Comparison of ENCODE assay signal across 14 cellular contexts in genomic region chr2:237326250-237327171, GRCh38.
DNase-seq lines count a peak whose midpoint lies in the region; ATAC-seq and TF ChIP-seq lines count a peak whose summit lies in the region.
"Had no signal": no experiment of that assay in that cellular context is flagged by ENCODE, and none has a peak within 500 bp of the region (broad histone marks: within the 10 kb centered on the region; RNA-seq: fewer than 3 reads in every experiment).

No MANE protein-coding gene starts in this region.

- no peak for TF ChIP-seq POLR2A in upper lobe of left lung (IDR thresholded peaks at IDR 0.05)

- no peaks in the 10 kb centered on the region for H3K9me3 ChIP-seq in muscle layer of duodenum (ENCODE audit: control insufficient read depth in 1 of 2, low read length in 2 of 2)
- no peaks in the 10 kb centered on the region for H3K9me3 ChIP-seq in upper lobe of left lung

- no peak for ATAC-seq in upper lobe of left lung (ENCODE audit: low FRiP score in 2 of 2)
- ATAC-seq in GM19397 (IDR thresholded peaks at IDR 0.05; ENCODE audit: unreplicated experiment) = no peak
- ATAC-seq in HG03469 (IDR thresholded peaks at IDR 0.05; ENCODE audit: unreplicated experiment) = no peak
- ATAC-seq: stimulated activated effector memory CD8-positive, alpha-beta T cell treated with anti-CD3 and anti-CD28 coated beads, Interleukin-12 subunit alpha, Interleukin-12 subunit beta, amount 100 ng/mL, for 72 hours had no signal

- H3K4me3 ChIP-seq in fibroblast of villous mesenchyme (ENCODE audit: low read depth, low read length) = no peak overlapping the region
- peak overlapping the region in 1 of 2 donors; percentile 6 for H3K4me3 ChIP-seq in muscle layer of duodenum (ENCODE audit: low read depth in 1 of 2, low read length in 2 of 2)
- no peak overlapping the region for H3K4me3 ChIP-seq in upper lobe of left lung
- H3K4me3 ChIP-seq: lung had no signal

- WGBS in upper lobe of left lung, 2 donors = 58 to 62% methylated on average over 12 of the region's 12 CpGs

- H3K36me3 ChIP-seq in muscle layer of duodenum (ENCODE audit: control insufficient read depth in 1 of 2, insufficient read depth in 2 of 2, low read length in 2 of 2) (peaks cover 0 to 4% of the 10 kb centered on the region in 2 donors), upper lobe of left lung (no peaks in the 10 kb centered on the region)

- DNase-seq in astrocyte of the hippocampus (ENCODE audit: low read depth, low spot score) = peak; percentile 78
- peak; percentile 96 for DNase-seq in fibroblast of villous mesenchyme (ENCODE audit: low read depth)
- no peak for DNase-seq in upper lobe of left lung
- DNase-seq in NOMO-1 treated with dmso at 0.1 percent for 144 hours (lab: John Stamatoyannopoulos, UW; ENCODE audit: unreplicated experiment) = no peak
- DNase-seq in GM19238 (ENCODE audit: insufficient read length, low spot score) = no peak
- DNase-seq: CD4-positive, alpha-beta T cell; dermis blood vessel endothelial cell; Kasumi-1; NCI-H1694 had no signal

- peaks cover 0 to 45% of the 10 kb centered on the region in 2 donors for H3K4me1 ChIP-seq in muscle layer of duodenum (ENCODE audit: control insufficient read depth in 1 of 2, insufficient read depth in 2 of 2, low read length in 2 of 2)
- H3K4me1 ChIP-seq in upper lobe of left lung = peaks cover 0 to 6% (median 3%) of the 10 kb centered on the region in 4 donors

- no peak for TF ChIP-seq CTCF in fibroblast of villous mesenchyme (IDR thresholded peaks at IDR 0.05; ENCODE audit: insufficient read depth, low read depth, low read length)
- TF ChIP-seq CTCF in upper lobe of left lung (IDR thresholded peaks at IDR 0.05) = no peak

- H3K27me3 ChIP-seq in muscle layer of duodenum (ENCODE audit: low read depth, low read length) (no peaks in the 10 kb centered on the region), upper lobe of left lung (no peaks in the 10 kb centered on the region)

- H3K27ac ChIP-seq in muscle layer of duodenum (ENCODE audit: low read length) = peak overlapping the region; percentile 78
- H3K27ac ChIP-seq in upper lobe of left lung = peak overlapping the region in 3 of 4 donors; percentile 53 to 57 (median 54)

- no peak for TF ChIP-seq EP300 in upper lobe of left lung (IDR thresholded peaks at IDR 0.05)

Comparison
In these comparisons a context has a peak if more than half of its experiments do, and no peak if none do; other contexts are left out.
1. DNase-seq: peak in astrocyte of the hippocampus (single experiment) and fibroblast of villous mesenchyme (single experiment); none in upper lobe of left lung (0 of 2), NOMO-1 treated with dmso at 0.1 percent for 144 hours (single experiment) and GM19238 (single experiment).